ENCODE assay signal across 31 cellular contexts in the genomic region with DNA sequence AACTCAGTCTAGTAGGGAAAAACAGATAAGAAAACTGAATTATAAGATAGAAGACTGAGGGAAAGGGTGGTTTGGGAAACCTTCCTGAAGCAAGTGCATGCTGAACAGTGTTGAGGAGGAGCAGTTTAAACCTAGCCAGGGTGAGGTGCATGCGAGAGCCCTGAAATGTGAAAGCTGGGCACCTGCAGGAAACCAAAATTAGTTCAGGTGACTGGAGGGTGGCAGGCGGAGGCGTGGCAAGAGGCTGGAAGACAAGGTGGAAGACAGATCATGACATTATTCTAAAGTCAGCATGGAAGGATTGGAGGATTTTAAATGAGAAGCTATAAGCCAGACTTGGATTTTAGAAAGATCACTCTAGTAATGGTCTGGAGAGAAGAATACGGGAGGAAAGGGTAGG.
A peak's percentile ranks its signal among the peaks of the same experiment; 100 is the strongest.
DNase-seq lines count a peak whose midpoint lies in the region; TF ChIP-seq lines count a peak whose summit lies in the region.
"Had no signal": no experiment of that assay in that cellular context is flagged by ENCODE, and none has a peak within 500 bp of the region (broad histone marks: within the 10 kb centered on the region; RNA-seq: fewer than 3 reads in every experiment).

No MANE protein-coding gene starts in this region.

- no peak overlapping the region for H3K4me3 ChIP-seq in MM.1S (ENCODE audit: low read length)
- H3K4me3 ChIP-seq: A549; BLaER1; BLaER1 treated with 17β-estradiol and CSF1 and Interleukin-3, amounts not matched to agents 10 nM and 100 nM had no signal

- H3K9me3 ChIP-seq in MM.1S (replicated peaks; ENCODE audit: insufficient read depth, low read length) = no peaks in the 10 kb centered on the region
- H3K9me3 ChIP-seq: A549; BE2C; BLaER1; BLaER1 treated with 17β-estradiol and CSF1 and Interleukin-3, amounts not matched to agents 10 nM and 100 nM; Caco-2 had no signal

- no peak for TF ChIP-seq CTCF in MM.1S (IDR thresholded peaks at IDR 0.05; ENCODE audit: low read length)

- intact Hi-C loops in head of caudate nucleus (cut with DNase I) = loop anchor here (10.0 kb wide), 1 partner anchor 74 kb away; a partner anchor contains a TSS

- peaks cover 23% of the 10 kb centered on the region for H3F3A ChIP-seq in MM.1S (ENCODE audit: insufficient read depth, low read length)

- DNase-seq in MM.1S (peak; percentile 84), RPMI8226 (peak; percentile 35), head of caudate nucleus (peak in 25 of 42 donors; percentile 28 to 78 (median 47)), NCI-H146 treated with DMSO at 0.1 percent for 48 hours (lab: John Stamatoyannopoulos, UW; ENCODE audit: unreplicated experiment) (no peak), mucosa of gallbladder (ENCODE audit: low spot score) (no peak), CD1c-positive myeloid dendritic cell (ENCODE audit: extremely low spot score) (no peak)
- DNase-seq: 8988T; ACHN; AML-193; BE2C; C1 segment of cervical spinal cord; Caco-2; Calu3; CD4-positive, alpha-beta memory T cell; CD4-positive, alpha-beta T cell; CD4-positive, CD25-positive, alpha-beta regulatory T cell; CD8-positive, alpha-beta memory T cell; CD8-positive, alpha-beta T cell; COR-L47; DMS 273 treated with DMSO at 0.1 percent for 48 hours; DMS153; DMS53; DMS79; DMS79 treated with DMSO at 0.1 percent for 48 hours; DND-41; EL had no signal

- no peaks in the 10 kb centered on the region for H3K27me3 ChIP-seq in MM.1S (replicated peaks; ENCODE audit: insufficient read depth, low read length)
- H3K27me3 ChIP-seq: BLaER1; BLaER1 treated with 17β-estradiol and CSF1 and Interleukin-3, amounts not matched to agents 10 nM and 100 nM had no signal

- H4K20me1 ChIP-seq in MM.1S (ENCODE audit: insufficient read depth, low read length) = no peaks in the 10 kb centered on the region
- H4K20me1 ChIP-seq: BLaER1; BLaER1 treated with 17β-estradiol and CSF1 and Interleukin-3, amounts not matched to agents 10 nM and 100 nM had no signal

- H2AFZ ChIP-seq in MM.1S (ENCODE audit: low read length) = peak overlapping the region; percentile 28; the same call in 1 of the 2 replicates

- H3K9me2 ChIP-seq in MM.1S (replicated peaks; ENCODE audit: insufficient read depth, low read length) = no peaks in the 10 kb centered on the region

- no peaks in the 10 kb centered on the region for H3K79me2 ChIP-seq in MM.1S (ENCODE audit: low read length)

- peak overlapping the region; percentile 55 for H3K4me2 ChIP-seq in MM.1S (ENCODE audit: low read depth, low read length)
- H3K4me2 ChIP-seq: A549; BLaER1; BLaER1 treated with 17β-estradiol and CSF1 and Interleukin-3, amounts not matched to agents 10 nM and 100 nM had no signal

- no peaks in the 10 kb centered on the region for H3K36me3 ChIP-seq in MM.1S (replicated peaks; ENCODE audit: insufficient read depth, low read length)
- H3K36me3 ChIP-seq: BE2C; BLaER1; BLaER1 treated with 17β-estradiol and CSF1 and Interleukin-3, amounts not matched to agents 10 nM and 100 nM had no signal

- H3K27ac ChIP-seq in MM.1S (ENCODE audit: low read length) = peak overlapping the region; percentile 27; the same call in 1 of the 2 replicates
- H3K27ac ChIP-seq: 22Rv1; A549; BLaER1; BLaER1 treated with 17β-estradiol and CSF1 and Interleukin-3, amounts not matched to agents 10 nM and 100 nM; C4-2B had no signal

- no peak overlapping the region for H3K9ac ChIP-seq in MM.1S (ENCODE audit: low read length)
- H3K9ac ChIP-seq: BLaER1; BLaER1 treated with 17β-estradiol and CSF1 and Interleukin-3, amounts not matched to agents 10 nM and 100 nM had no signal

- peaks cover 57% of the 10 kb centered on the region for H3K4me1 ChIP-seq in MM.1S (ENCODE audit: low read length)
- H3K4me1 ChIP-seq: A549; BE2C; BLaER1; BLaER1 treated with 17β-estradiol and CSF1 and Interleukin-3, amounts not matched to agents 10 nM and 100 nM; Caco-2 had no signal

Comparison
In these comparisons a context has a peak if more than half of its experiments do, and no peak if none do; other contexts are left out.
1. DNase-seq: peak in MM.1S (single experiment), RPMI8226 (single experiment) and head of caudate nucleus (25 of 42); none in NCI-H146 treated with DMSO at 0.1 percent for 48 hours (single experiment), mucosa of gallbladder (single experiment) and CD1c-positive myeloid dendritic cell (single experiment).